Comparison of ENCODE assay signal across 1 cellular context in the genomic region with DNA sequence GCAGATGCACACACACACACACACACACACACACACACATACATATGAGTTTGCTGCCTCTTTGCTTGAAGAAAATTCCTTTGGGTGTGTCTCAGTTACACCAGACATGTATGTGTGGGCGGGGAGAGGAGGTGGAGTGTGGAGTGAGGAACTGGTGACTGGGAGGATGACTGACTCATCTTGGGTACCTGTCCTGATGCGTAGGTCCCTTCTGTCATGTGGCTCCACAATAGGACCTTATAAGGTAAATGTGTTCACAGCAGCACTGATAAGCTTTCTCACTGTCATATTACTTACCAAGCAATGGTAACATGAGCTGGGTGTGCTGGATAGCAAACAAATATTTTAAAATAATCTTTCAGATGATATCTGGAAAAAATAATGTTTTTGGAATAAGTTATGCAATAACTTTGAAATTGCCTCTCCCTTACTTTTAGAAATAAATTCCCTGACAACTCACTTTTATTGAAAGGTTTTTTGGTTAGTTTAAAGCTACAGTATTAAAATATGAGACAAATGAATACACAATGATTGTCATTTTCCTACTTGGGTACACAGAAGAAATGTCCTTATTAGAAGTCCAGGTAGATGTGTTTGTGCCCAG.
TF ChIP-seq lines count a peak whose summit lies in the region.

No MANE protein-coding gene starts in this region.

TF ChIP-seq in WTC11, 78 proteins besides CTCF, POLR2A, EP300 and RAD21 (continued from another document):
- TF ChIP-seq, protein P1, sequence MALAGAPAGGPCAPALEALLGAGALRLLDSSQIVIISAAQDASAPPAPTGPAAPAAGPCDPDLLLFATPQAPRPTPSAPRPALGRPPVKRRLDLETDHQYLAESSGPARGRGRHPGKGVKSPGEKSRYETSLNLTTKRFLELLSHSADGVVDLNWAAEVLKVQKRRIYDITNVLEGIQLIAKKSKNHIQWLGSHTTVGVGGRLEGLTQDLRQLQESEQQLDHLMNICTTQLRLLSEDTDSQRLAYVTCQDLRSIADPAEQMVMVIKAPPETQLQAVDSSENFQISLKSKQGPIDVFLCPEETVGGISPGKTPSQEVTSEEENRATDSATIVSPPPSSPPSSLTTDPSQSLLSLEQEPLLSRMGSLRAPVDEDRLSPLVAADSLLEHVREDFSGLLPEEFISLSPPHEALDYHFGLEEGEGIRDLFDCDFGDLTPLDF (CRISPR knock-in tag; IDR thresholded peaks at IDR 0.05): no peak
- TF ChIP-seq ZNF138 (CRISPR knock-in tag; conservative IDR thresholded peaks at IDR 0.05) (no peak), GABPB1 (CRISPR knock-in tag; IDR thresholded peaks at IDR 0.05) (no peak), ZNF671 (CRISPR knock-in tag; IDR thresholded peaks at IDR 0.05) (no peak), MXD4 (CRISPR knock-in tag; IDR thresholded peaks at IDR 0.05; ENCODE audit: borderline replicate concordance) (no peak), ZNF396 (CRISPR knock-in tag; IDR thresholded peaks at IDR 0.05; ENCODE audit: borderline replicate concordance) (no peak)
- TF ChIP-seq, protein P2, sequence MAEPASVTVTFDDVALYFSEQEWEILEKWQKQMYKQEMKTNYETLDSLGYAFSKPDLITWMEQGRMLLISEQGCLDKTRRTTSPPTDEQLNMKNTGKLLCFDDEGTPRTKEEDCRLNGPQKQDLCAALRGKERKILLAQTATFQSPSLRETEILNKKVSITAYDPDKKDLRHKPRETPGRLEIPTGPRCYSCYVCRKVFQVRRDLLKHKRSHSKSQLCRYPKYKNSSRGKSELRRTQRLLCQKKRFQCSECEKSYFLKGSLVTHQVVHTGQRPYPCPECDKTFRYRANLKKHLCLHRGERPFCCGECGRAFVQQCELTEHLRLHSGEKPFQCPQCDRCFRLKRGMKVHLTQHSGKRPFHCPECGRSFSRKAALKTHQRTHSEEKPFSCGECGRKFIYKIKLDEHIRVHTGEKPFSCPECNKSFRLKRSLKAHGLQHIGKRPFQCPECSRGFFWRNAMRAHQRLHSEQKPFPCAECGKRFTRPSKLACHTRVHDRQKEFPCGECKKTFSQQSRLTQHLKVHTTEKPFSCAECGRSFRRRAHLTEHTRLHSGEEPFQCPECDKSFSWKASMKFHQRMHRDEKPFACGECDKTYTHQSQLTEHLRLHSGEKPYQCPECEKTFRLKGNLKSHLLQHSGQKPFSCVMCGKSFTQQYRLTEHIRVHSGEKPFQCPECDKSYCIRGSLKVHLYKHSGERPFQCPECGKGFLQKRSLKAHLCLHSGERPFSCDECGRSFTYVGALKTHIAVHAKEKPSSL (CRISPR knock-in tag; conservative IDR thresholded peaks at IDR 0.05): no peak
- TF ChIP-seq, protein P3, sequence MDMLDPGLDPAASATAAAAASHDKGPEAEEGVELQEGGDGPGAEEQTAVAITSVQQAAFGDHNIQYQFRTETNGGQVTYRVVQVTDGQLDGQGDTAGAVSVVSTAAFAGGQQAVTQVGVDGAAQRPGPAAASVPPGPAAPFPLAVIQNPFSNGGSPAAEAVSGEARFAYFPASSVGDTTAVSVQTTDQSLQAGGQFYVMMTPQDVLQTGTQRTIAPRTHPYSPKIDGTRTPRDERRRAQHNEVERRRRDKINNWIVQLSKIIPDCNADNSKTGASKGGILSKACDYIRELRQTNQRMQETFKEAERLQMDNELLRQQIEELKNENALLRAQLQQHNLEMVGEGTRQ (CRISPR knock-in tag; IDR thresholded peaks at IDR 0.05): no peak
- TF ChIP-seq, protein P4, sequence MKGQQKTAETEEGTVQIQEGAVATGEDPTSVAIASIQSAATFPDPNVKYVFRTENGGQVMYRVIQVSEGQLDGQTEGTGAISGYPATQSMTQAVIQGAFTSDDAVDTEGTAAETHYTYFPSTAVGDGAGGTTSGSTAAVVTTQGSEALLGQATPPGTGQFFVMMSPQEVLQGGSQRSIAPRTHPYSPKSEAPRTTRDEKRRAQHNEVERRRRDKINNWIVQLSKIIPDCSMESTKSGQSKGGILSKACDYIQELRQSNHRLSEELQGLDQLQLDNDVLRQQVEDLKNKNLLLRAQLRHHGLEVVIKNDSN (CRISPR knock-in tag; IDR thresholded peaks at IDR 0.05): no peak
- TF ChIP-seq, protein P5, sequence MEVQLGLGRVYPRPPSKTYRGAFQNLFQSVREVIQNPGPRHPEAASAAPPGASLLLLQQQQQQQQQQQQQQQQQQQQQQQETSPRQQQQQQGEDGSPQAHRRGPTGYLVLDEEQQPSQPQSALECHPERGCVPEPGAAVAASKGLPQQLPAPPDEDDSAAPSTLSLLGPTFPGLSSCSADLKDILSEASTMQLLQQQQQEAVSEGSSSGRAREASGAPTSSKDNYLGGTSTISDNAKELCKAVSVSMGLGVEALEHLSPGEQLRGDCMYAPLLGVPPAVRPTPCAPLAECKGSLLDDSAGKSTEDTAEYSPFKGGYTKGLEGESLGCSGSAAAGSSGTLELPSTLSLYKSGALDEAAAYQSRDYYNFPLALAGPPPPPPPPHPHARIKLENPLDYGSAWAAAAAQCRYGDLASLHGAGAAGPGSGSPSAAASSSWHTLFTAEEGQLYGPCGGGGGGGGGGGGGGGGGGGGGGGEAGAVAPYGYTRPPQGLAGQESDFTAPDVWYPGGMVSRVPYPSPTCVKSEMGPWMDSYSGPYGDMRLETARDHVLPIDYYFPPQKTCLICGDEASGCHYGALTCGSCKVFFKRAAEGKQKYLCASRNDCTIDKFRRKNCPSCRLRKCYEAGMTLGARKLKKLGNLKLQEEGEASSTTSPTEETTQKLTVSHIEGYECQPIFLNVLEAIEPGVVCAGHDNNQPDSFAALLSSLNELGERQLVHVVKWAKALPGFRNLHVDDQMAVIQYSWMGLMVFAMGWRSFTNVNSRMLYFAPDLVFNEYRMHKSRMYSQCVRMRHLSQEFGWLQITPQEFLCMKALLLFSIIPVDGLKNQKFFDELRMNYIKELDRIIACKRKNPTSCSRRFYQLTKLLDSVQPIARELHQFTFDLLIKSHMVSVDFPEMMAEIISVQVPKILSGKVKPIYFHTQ (CRISPR knock-in tag; IDR thresholded peaks at IDR 0.05): no peak
